Comparison of ENCODE assay signal across 16 cellular contexts in the genomic region with DNA sequence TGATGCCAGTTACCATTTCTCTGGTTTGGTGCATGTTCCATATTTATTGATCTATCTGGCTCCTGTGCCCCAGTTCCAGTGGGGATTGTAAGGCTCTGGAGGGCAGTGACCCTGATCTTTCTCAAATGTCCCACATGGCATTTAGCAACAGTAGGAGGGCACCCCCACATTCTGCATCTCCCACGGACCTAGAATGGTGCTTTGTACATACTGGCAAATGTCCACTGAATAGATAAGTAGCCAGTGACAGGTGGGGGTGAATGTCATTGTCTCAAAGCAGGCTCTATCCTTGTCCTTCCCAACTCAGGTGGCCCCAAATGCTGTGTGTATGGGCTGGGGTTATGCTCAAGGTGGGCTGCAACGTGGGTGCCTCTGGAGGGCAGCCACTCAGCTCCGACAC.
"Had no signal": no experiment of that assay in that cellular context is flagged by ENCODE, and none has a peak within 500 bp of the region (broad histone marks: within the 10 kb centered on the region; RNA-seq: fewer than 3 reads in every experiment).

No MANE protein-coding gene starts in this region.

- H3K27ac ChIP-seq: brain microvascular endothelial cell had no signal

- H3K9me3 ChIP-seq: left ventricle myocardium inferior, pancreas had no signal

- H3K27me3 ChIP-seq: pancreas had no signal

- H3K9me3 Mint-ChIP-seq: activated CD4-positive, alpha-beta T cell treated with anti-CD3 and anti-CD28 coated beads, Interleukin-2, amount 10 ng/mL, durations not matched to agents 7 days and 5 days; activated naive CD4-positive, alpha-beta T cell treated with anti-CD3 and anti-CD28 coated beads for 36 hours; activated T-helper 17 cell treated with anti-CD3 and anti-CD28 coated beads, Interleukin-2, amount 50 U/mL, for 72 hours had no signal

- H3K27ac Mint-ChIP-seq: activated B cell treated with CpG ODN at 0.5 μM for 24 hours; activated CD4-positive, alpha-beta T cell treated with anti-CD3 and anti-CD28 coated beads, Interleukin-2, amount 10 ng/mL, durations not matched to agents 7 days and 5 days; activated naive CD4-positive, alpha-beta T cell treated with anti-CD3 and anti-CD28 coated beads for 36 hours; activated T-helper 17 cell treated with anti-CD3 and anti-CD28 coated beads, Interleukin-2, amount 50 U/mL, for 72 hours; stimulated activated naive CD8-positive, alpha-beta T cell treated with anti-CD3 and anti-CD28 coated beads, Interleukin-15, Interleukin-2, amounts not matched to agents 100 ng/mL and 50 ng/mL, for 24 hours had no signal

- H3K4me3 Mint-ChIP-seq: activated B cell treated with CpG ODN at 0.5 μM for 24 hours; activated CD4-positive, alpha-beta T cell treated with anti-CD3 and anti-CD28 coated beads, Interleukin-2, amount 10 ng/mL, durations not matched to agents 7 days and 5 days; activated naive CD4-positive, alpha-beta T cell treated with anti-CD3 and anti-CD28 coated beads for 36 hours; activated T-helper 17 cell treated with anti-CD3 and anti-CD28 coated beads, Interleukin-2, amount 50 U/mL, for 72 hours; neural crest cell; stimulated activated naive CD8-positive, alpha-beta T cell treated with anti-CD3 and anti-CD28 coated beads, Interleukin-15, Interleukin-2, amounts not matched to agents 100 ng/mL and 50 ng/mL, for 24 hours had no signal

- ATAC-seq: activated T-helper 17 cell treated with anti-CD3 and anti-CD28 coated beads, Interleukin-2, amount 50 U/mL, for 72 hours; pancreas; SK-N-SH treated with all-trans-retinoic acid at 6 μM for 48 hours had no signal

- H3K4me3 ChIP-seq: left ventricle myocardium inferior had no signal

- H3K36me3 ChIP-seq: brain microvascular endothelial cell, left ventricle myocardium inferior, pancreas, tibial nerve had no signal

- DNase-seq: activated B cell treated with CpG ODN at 0.5 μM for 24 hours; activated CD4-positive, alpha-beta T cell treated with anti-CD3 and anti-CD28 coated beads, Interleukin-2, amount 10 ng/mL, durations not matched to agents 7 days and 5 days; activated CD8-positive, alpha-beta memory T cell treated with anti-CD3 and anti-CD28 coated beads for 24 hours; activated naive CD4-positive, alpha-beta T cell treated with anti-CD3 and anti-CD28 coated beads for 36 hours; activated T-cell treated with anti-CD3 and anti-CD28 coated beads for 4 hours; brain microvascular endothelial cell; cerebellar nuclear complex; left ventricle myocardium inferior; stimulated activated CD4-positive, alpha-beta T cell treated with anti-CD3 and anti-CD28 coated beads, Interleukin-15, amount 100 ng/mL, for 24 hours; stimulated activated CD4-positive, alpha-beta T cell treated with anti-CD3 and anti-CD28 coated beads, Interleukin-4, amount 100 ng/mL, for 24 hours had no signal
